In the genomic region with DNA sequence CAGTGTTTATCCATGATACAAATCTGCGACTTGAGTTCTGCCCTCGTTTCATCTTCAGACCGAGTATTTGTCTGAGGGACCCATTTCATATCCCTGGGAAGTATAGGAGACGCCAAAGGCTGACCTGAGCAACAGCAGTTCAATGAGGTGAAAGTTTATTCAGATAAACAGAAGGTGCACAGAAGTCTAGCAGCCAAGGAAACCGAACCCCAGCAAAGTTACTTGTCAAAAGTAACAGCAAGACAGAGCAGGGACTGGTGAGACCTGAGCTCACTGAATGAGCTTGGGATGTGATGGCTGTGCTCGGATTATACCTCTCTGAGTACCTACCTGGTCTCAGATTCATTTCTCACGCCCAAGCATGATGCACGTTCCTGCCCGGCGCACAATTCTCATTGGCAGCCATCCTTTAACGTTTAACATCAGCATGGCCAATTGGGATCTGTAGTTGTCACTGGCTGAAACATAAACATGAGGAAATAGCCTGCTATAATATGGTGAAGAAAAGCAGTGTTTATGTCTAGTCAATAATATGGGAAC, we compare ENCODE assay signal across 8 cellular contexts. TPM values are rescaled to one million over a fixed set of nuclear protein-coding genes. Genes with fewer than 3 reads are reported as not detected.
A peak's percentile ranks its signal among the peaks of the same experiment; 100 is the strongest.
DNase-seq lines count a peak whose midpoint lies in the region; ATAC-seq and TF ChIP-seq lines count a peak whose summit lies in the region.

No MANE protein-coding gene starts in this region.

- DNase-seq in HFF-Myc (ENCODE audit: extremely low read depth, low read depth): no peak
- no peak for DNase-seq in activated T-cell treated with anti-CD3 and anti-CD28 coated beads, Interleukin-2, amount 50 U/mL, for 4 hours
- no peak for DNase-seq in glutamatergic neuron
- DNase-seq in gastrocnemius medialis: no peak
- no peak for DNase-seq in hepatic stellate cell (ENCODE audit: low spot score)

- H3K27ac ChIP-seq in BLaER1 (peak overlapping the region; percentile 72), gastrocnemius medialis (peak overlapping the region; percentile 80 to 90 (median 84))

- peaks cover 3% of the 10 kb centered on the region for H3K36me3 Mint-ChIP-seq in activated T-cell treated with anti-CD3 and anti-CD28 coated beads, Interleukin-2, amount 50 U/mL, for 4 hours (ENCODE audit: insufficient read depth)
- H3K36me3 Mint-ChIP-seq in glutamatergic neuron (ENCODE audit: unreplicated experiment): no peaks in the 10 kb centered on the region

- intact Hi-C loops in gastrocnemius medialis (cut with DNase I; ENCODE audit: low total_unique reads): loop anchor here (1.0 kb wide), 1 partner anchor 464 kb away; the partner anchor contains the start of gene RAPGEF6

- peaks cover 10% of the 10 kb centered on the region for H3K36me3 ChIP-seq in BLaER1
- H3K36me3 ChIP-seq in gastrocnemius medialis: no peaks in the 10 kb centered on the region

- peak overlapping the region; percentile 78 for H3K27ac Mint-ChIP-seq in glutamatergic neuron (ENCODE audit: unreplicated experiment)

- TF ChIP-seq CTCF in HFF-Myc (IDR thresholded peaks at IDR 0.05; ENCODE audit: low read depth, low read length, missing control alignments) (no peak), glutamatergic neuron (IDR thresholded peaks at IDR 0.05; ENCODE audit: partially characterized antibody, unreplicated experiment) (no peak), gastrocnemius medialis (IDR thresholded peaks at IDR 0.05 in 4 of 5, conservative IDR thresholded peaks at IDR 0.05 in 1 of 5) (no peak)

- in situ Hi-C loops in gastrocnemius medialis (cut with MboI; ENCODE audit: low sequenced_read_pairs in 4 of 4): loop anchor here in 2 of 4 donors (5.0 to 25.0 kb wide), 4 partner anchors 96 to 591 kb away; partner anchors contain the start of gene RAPGEF6 (in 1 of the 2)

- peak overlapping the region; percentile 93 for H3K4me2 ChIP-seq in BLaER1

- H3K4me1 Mint-ChIP-seq in activated T-cell treated with anti-CD3 and anti-CD28 coated beads, Interleukin-2, amount 50 U/mL, for 4 hours (ENCODE audit: low read depth): peaks cover 44% of the 10 kb centered on the region
- H3K4me1 Mint-ChIP-seq in glutamatergic neuron (ENCODE audit: low read depth, unreplicated experiment): no peaks in the 10 kb centered on the region

- H3K9me3 ChIP-seq in BLaER1 (peaks cover 5% of the 10 kb centered on the region; the same call in 1 of the 2 replicates), gastrocnemius medialis (no peaks in the 10 kb centered on the region)

- H3K9me3 Mint-ChIP-seq in activated T-cell treated with anti-CD3 and anti-CD28 coated beads, Interleukin-2, amount 50 U/mL, for 4 hours: no peaks in the 10 kb centered on the region
- H3K9me3 Mint-ChIP-seq in glutamatergic neuron (ENCODE audit: unreplicated experiment): peaks cover 4% of the 10 kb centered on the region

- H3K27me3 ChIP-seq in BLaER1 (no peaks in the 10 kb centered on the region), gastrocnemius medialis (no peaks in the 10 kb centered on the region)

- peak overlapping the region; percentile 95 for H3K4me3 Mint-ChIP-seq in activated T-cell treated with anti-CD3 and anti-CD28 coated beads, Interleukin-2, amount 50 U/mL, for 4 hours
- peak overlapping the region; percentile 91 for H3K4me3 Mint-ChIP-seq in glutamatergic neuron (ENCODE audit: unreplicated experiment)

- H3K4me1 ChIP-seq in BLaER1 (peaks cover 27% of the 10 kb centered on the region), gastrocnemius medialis (peaks cover 19% of the 10 kb centered on the region in 2 donors)

- peak overlapping the region; percentile 81 for H3K4me3 ChIP-seq in BLaER1
- peak overlapping the region; percentile 85 for H3K4me3 ChIP-seq in HFF-Myc (replicated peaks; ENCODE audit: low read depth, low read length)
- peak overlapping the region; percentile 59 to 83 (median 74) for H3K4me3 ChIP-seq in gastrocnemius medialis

- H3K27me3 Mint-ChIP-seq in activated T-cell treated with anti-CD3 and anti-CD28 coated beads, Interleukin-2, amount 50 U/mL, for 4 hours (ENCODE audit: low read depth): no peaks in the 10 kb centered on the region
- H3K27me3 Mint-ChIP-seq in glutamatergic neuron (ENCODE audit: unreplicated experiment): peaks cover 3% of the 10 kb centered on the region

- no peak for TF ChIP-seq POLR2A in gastrocnemius medialis (IDR thresholded peaks at IDR 0.05)

- H3K9ac ChIP-seq in BLaER1: peak overlapping the region; percentile 83

- ATAC-seq in activated T-cell treated with anti-CD3 and anti-CD28 coated beads, Interleukin-2, amount 50 U/mL, for 4 hours: no peak
- ATAC-seq in gastrocnemius medialis (no peak), GM18858 (IDR thresholded peaks at IDR 0.05; ENCODE audit: unreplicated experiment) (no peak), GM18520 (IDR thresholded peaks at IDR 0.05; ENCODE audit: unreplicated experiment) (no peak)

- H4K20me1 ChIP-seq in BLaER1: no peaks in the 10 kb centered on the region

RNA-seq across cellular contexts. Expression of gene LYRM7, which starts 0.6 kb away (rescaled TPM):
- 10 to 100 TPM; 15.1 to 20.0 (median 18.9) TPM for total RNA-seq in activated T-cell treated with anti-CD3 and anti-CD28 coated beads, Interleukin-2, amount 50 U/mL, for 4 hours
- total RNA-seq in glutamatergic neuron (ENCODE audit: unreplicated experiment) (6.4 TPM), gastrocnemius medialis (10 to 100 TPM in 3 of 4 donors, 1 to 10 TPM in 1; 9.8 to 38.8 (median 14.7) TPM)

RNA-seq across cellular contexts. Expression of gene HINT1, which starts 6.3 kb away (rescaled TPM):
- total RNA-seq in activated T-cell treated with anti-CD3 and anti-CD28 coated beads, Interleukin-2, amount 50 U/mL, for 4 hours: 100 to 1,000 TPM; 291 to 326 (median 308) TPM
- 180 TPM for total RNA-seq in glutamatergic neuron (ENCODE audit: unreplicated experiment)
- 100 to 1,000 TPM; 177 to 325 (median 232) TPM for total RNA-seq in gastrocnemius medialis
